Comparison of ENCODE assay signal across 15 cellular contexts in genomic region chrX:135097176-135097744, GRCh38. TPM values are rescaled to one million over a fixed set of nuclear protein-coding genes. Genes with fewer than 3 reads are reported as not detected.
DNase-seq lines count a peak whose midpoint lies in the region; ATAC-seq, FAIRE-seq and TF ChIP-seq lines count a peak whose summit lies in the region.
"Not testable (repeated sequence)": the region's sequence is repeated elsewhere in the genome, so short reads cannot be mapped to it uniquely, and the experiment has no call there.
"Had no signal": no experiment of that assay in that cellular context is flagged by ENCODE, and none has a peak within 500 bp of the region (broad histone marks: within the 10 kb centered on the region; RNA-seq: fewer than 3 reads in every experiment).

No MANE protein-coding gene starts in this region.

- CTCF ChIA-PET in AG04449 (lab: Yijun Ruan, JAX) = not testable (repeated sequence)

- H3K9me3 Mint-ChIP-seq in activated T-cell treated with anti-CD3 and anti-CD28 coated beads, Interleukin-2, amount 50 U/mL, for 72 hours; neural progenitor cell: not testable (repeated sequence)

- not testable (repeated sequence) for H3K4me1 Mint-ChIP-seq in activated T-cell treated with anti-CD3 and anti-CD28 coated beads, Interleukin-2, amount 50 U/mL, for 72 hours (ENCODE audit: low read depth)
- H3K4me1 Mint-ChIP-seq in neural progenitor cell = peaks cover 14% of the 10 kb centered on the region

- H3K27me3 ChIP-seq in HUES6 (ENCODE audit: control insufficient read depth, insufficient read depth, low read length) (peaks cover 14% of the 10 kb centered on the region), neural progenitor cell (peaks cover 14% of the 10 kb centered on the region)
- not testable (repeated sequence) for H3K27me3 ChIP-seq in bronchial epithelial cell (ENCODE audit: control insufficient read depth, insufficient read depth, low read length); smooth muscle cell (ENCODE audit: low read depth)

- not testable (repeated sequence) for H3K36me3 ChIP-seq in HUES6 (ENCODE audit: control insufficient read depth, insufficient read depth, low read length); bronchial epithelial cell (ENCODE audit: control insufficient read depth, insufficient read depth, low read length); kidney (ENCODE audit: control insufficient read depth in 1 of 2, insufficient read depth in 2 of 2, low read length in 2 of 2); neural progenitor cell; smooth muscle cell (ENCODE audit: low read depth)

- not testable (repeated sequence) for H3F3A ChIP-seq in neural progenitor cell (ENCODE audit: low read depth); smooth muscle cell (ENCODE audit: low read depth)

- H3K79me2 ChIP-seq in neural progenitor cell (ENCODE audit: low read depth); smooth muscle cell (ENCODE audit: low read depth): not testable (repeated sequence)

- H3K4me3 Mint-ChIP-seq in activated T-cell treated with anti-CD3 and anti-CD28 coated beads, Interleukin-2, amount 50 U/mL, for 72 hours = peak overlapping the region; percentile 20 to 51
- H3K4me3 Mint-ChIP-seq in neural progenitor cell = peak overlapping the region; percentile 88

- H3K27ac Mint-ChIP-seq in activated T-cell treated with anti-CD3 and anti-CD28 coated beads, Interleukin-2, amount 50 U/mL, for 72 hours; neural progenitor cell: not testable (repeated sequence)

- ATAC-seq in activated T-cell treated with anti-CD3 and anti-CD28 coated beads, Interleukin-2, amount 50 U/mL, for 72 hours (replicated peaks in 1 of 2) = not testable (repeated sequence)

- not testable (repeated sequence) for H2AFZ ChIP-seq in neural progenitor cell (replicated peaks)
- peak overlapping the region; percentile 24 for H2AFZ ChIP-seq in smooth muscle cell (ENCODE audit: low read depth)

- peak overlapping the region; percentile 18 for H3K9ac ChIP-seq in HUES6 (ENCODE audit: low read length)
- not testable (repeated sequence) for H3K9ac ChIP-seq in kidney (ENCODE audit: low read length in 2 of 2); neural progenitor cell; smooth muscle cell (ENCODE audit: low read depth)

- H3K4me2 ChIP-seq in neural progenitor cell (peak overlapping the region; percentile 78), smooth muscle cell (peak overlapping the region; percentile 84)

- H3K27ac ChIP-seq in HUES6 (ENCODE audit: low read depth, low read length); kidney (ENCODE audit: low read depth in 2 of 2, low read length in 2 of 2); neural progenitor cell; smooth muscle cell (ENCODE audit: low read depth): not testable (repeated sequence)

- WGBS in smooth muscle cell (ENCODE audit: low lambda C conversion rate) = 39% methylated on average over 14 of the region's 15 CpGs

- peak overlapping the region; percentile 54 for H3K4me3 ChIP-seq in AG04449 (ENCODE audit: low read depth, low read length)
- peak overlapping the region; percentile 78 for H3K4me3 ChIP-seq in HUES6 (ENCODE audit: low read depth, low read length)
- H3K4me3 ChIP-seq in bronchial epithelial cell (ENCODE audit: low read depth, low read length) = peak overlapping the region; percentile 45
- peak overlapping the region; percentile 58 for H3K4me3 ChIP-seq in fibroblast of the aortic adventitia (ENCODE audit: low read depth, low read length)
- peak overlapping the region; percentile 45 to 59 for H3K4me3 ChIP-seq in kidney (ENCODE audit: low read length in 2 of 2)
- peak overlapping the region; percentile 59 for H3K4me3 ChIP-seq in neural progenitor cell
- peak overlapping the region; percentile 63 for H3K4me3 ChIP-seq in smooth muscle cell

- not testable (repeated sequence) for H4K20me1 ChIP-seq in neural progenitor cell (ENCODE audit: low read depth); smooth muscle cell (ENCODE audit: low read depth)

- not testable (repeated sequence) for H3K9me3 ChIP-seq in HUES6 (ENCODE audit: control insufficient read depth, insufficient read depth, low read depth, low read length); kidney (ENCODE audit: control insufficient read depth in 1 of 2, low read length in 2 of 2); neural progenitor cell (ENCODE audit: low read depth); smooth muscle cell (replicated peaks; ENCODE audit: low read depth)

- FAIRE-seq in bronchial epithelial cell (lab: Jason Lieb, UNC) = peak; percentile 89
- FAIRE-seq in kidney (lab: Jason Lieb, UNC) = not testable (repeated sequence)

- DNase-seq in AG04449 (ENCODE audit: low read depth, low spot score); activated T-cell treated with anti-CD3 and anti-CD28 coated beads, Interleukin-2, amount 50 U/mL, for 72 hours; bronchial epithelial cell (ENCODE audit: low read depth); fibroblast of the aortic adventitia (ENCODE audit: low read depth); kidney; smooth muscle cell (lab: John Stamatoyannopoulos, UW; ENCODE audit: unreplicated experiment): not testable (repeated sequence)
- peak; percentile 34 for DNase-seq in neural progenitor cell (ENCODE audit: low spot score)

- not testable (repeated sequence) for TF ChIP-seq CTCF in AG04449 (IDR thresholded peaks at IDR 0.05; ENCODE audit: insufficient read depth, low read length, missing control alignments); bronchial epithelial cell (IDR thresholded peaks at IDR 0.05; ENCODE audit: insufficient read depth, low read length, severe bottlenecking); fibroblast of the aortic adventitia (IDR thresholded peaks at IDR 0.05; ENCODE audit: insufficient read depth, low read length); kidney (IDR thresholded peaks at IDR 0.05; ENCODE audit: borderline replicate concordance, extremely low read depth, insufficient read depth); neural progenitor cell (IDR thresholded peaks at IDR 0.05); smooth muscle cell (IDR thresholded peaks at IDR 0.05; ENCODE audit: borderline replicate concordance, insufficient read depth, poor library complexity, severe bottlenecking)

- not testable (repeated sequence) for H3K4me1 ChIP-seq in HUES6 (ENCODE audit: control insufficient read depth, insufficient read depth, low read length); kidney (ENCODE audit: control insufficient read depth in 1 of 2, insufficient read depth in 1 of 2, low read depth in 1 of 2, low read length in 2 of 2); neural progenitor cell; smooth muscle cell (ENCODE audit: low read depth)

- peaks cover 59% of the 10 kb centered on the region for H3K27me3 Mint-ChIP-seq in activated T-cell treated with anti-CD3 and anti-CD28 coated beads, Interleukin-2, amount 50 U/mL, for 72 hours (ENCODE audit: low read depth)
- not testable (repeated sequence) for H3K27me3 Mint-ChIP-seq in neural progenitor cell (ENCODE audit: insufficient read depth, low read depth)

- H3K36me3 Mint-ChIP-seq in activated T-cell treated with anti-CD3 and anti-CD28 coated beads, Interleukin-2, amount 50 U/mL, for 72 hours (ENCODE audit: insufficient read depth in 2 of 2); neural progenitor cell: not testable (repeated sequence)

- POLR2A ChIA-PET in AG04449 (lab: Yijun Ruan, JAX) = not testable (repeated sequence)

- intact Hi-C loops in kidney (cut with DNase I) = not testable (repeated sequence)

RNA-seq across cellular contexts. Expression of gene SMIM10L2B, which starts 1.3 kb away (rescaled TPM):
- under 1 TPM; 0.10 to 0.25 TPM for total RNA-seq in activated T-cell treated with anti-CD3 and anti-CD28 coated beads, Interleukin-2, amount 50 U/mL, for 72 hours
- total RNA-seq in bronchial epithelial cell (0.38 and 0.53 TPM in 2 replicates), fibroblast of the aortic adventitia (ENCODE audit: low replicate concordance) (0.63 and 1.1 TPM in 2 replicates), kidney (3.1 TPM), neural progenitor cell (ENCODE audit: low replicate concordance) (1.0 and 3.5 TPM in 2 replicates), smooth muscle cell (3.7 and 3.9 TPM in 2 replicates)
- polyA plus RNA-seq in kidney (ENCODE audit: insufficient read depth, low read depth, low replicate concordance) (8.6 TPM), smooth muscle cell (7.8 and 10.6 TPM in 2 replicates)
- total RNA-seq: PC-3 had no signal

RNA-seq across cellular contexts. Expression of gene ETDB, which starts 23.1 kb away (rescaled TPM):
- total RNA-seq in activated T-cell treated with anti-CD3 and anti-CD28 coated beads, Interleukin-2, amount 50 U/mL, for 72 hours = not detected
- total RNA-seq in bronchial epithelial cell (not detected in 2 replicates), fibroblast of the aortic adventitia (ENCODE audit: low replicate concordance) (not detected in 2 replicates), kidney (not detected), neural progenitor cell (ENCODE audit: low replicate concordance) (not detected in 2 replicates), smooth muscle cell (not detected in 2 replicates)
- polyA plus RNA-seq in kidney (ENCODE audit: insufficient read depth, low read depth, low replicate concordance) (not detected), smooth muscle cell (not detected in 2 replicates)
- total RNA-seq: activated CD4-positive, alpha-beta memory T cell treated with anti-CD3 and anti-CD28 coated beads for 36 hours; cerebellum; fibroblast of lung; HepG2; myocyte; PC-3; thyroid gland had no signal
- polyA plus RNA-seq: fibroblast of lung, HepG2 had no signal

RNA-seq across cellular contexts. Expression of gene RTL8A, which starts 45.3 kb away (rescaled TPM):
- 10 to 100 TPM; 14.6 to 14.7 TPM for total RNA-seq in activated T-cell treated with anti-CD3 and anti-CD28 coated beads, Interleukin-2, amount 50 U/mL, for 72 hours
- total RNA-seq in bronchial epithelial cell (3.7 and 5.5 TPM in 2 replicates), fibroblast of the aortic adventitia (ENCODE audit: low replicate concordance) (2.6 and 14.3 TPM in 2 replicates), kidney (48.6 TPM), neural progenitor cell (ENCODE audit: low replicate concordance) (6.0 and 14.6 TPM in 2 replicates), smooth muscle cell (23.7 and 24.2 TPM in 2 replicates)
- polyA plus RNA-seq in kidney (ENCODE audit: insufficient read depth, low read depth, low replicate concordance) (131 TPM), smooth muscle cell (137 and 148 TPM in 2 replicates)
- total RNA-seq: HepG2 had no signal
- polyA plus RNA-seq: HepG2 had no signal
